Comparison of ENCODE assay signal across 8 cellular contexts in the genomic region with DNA sequence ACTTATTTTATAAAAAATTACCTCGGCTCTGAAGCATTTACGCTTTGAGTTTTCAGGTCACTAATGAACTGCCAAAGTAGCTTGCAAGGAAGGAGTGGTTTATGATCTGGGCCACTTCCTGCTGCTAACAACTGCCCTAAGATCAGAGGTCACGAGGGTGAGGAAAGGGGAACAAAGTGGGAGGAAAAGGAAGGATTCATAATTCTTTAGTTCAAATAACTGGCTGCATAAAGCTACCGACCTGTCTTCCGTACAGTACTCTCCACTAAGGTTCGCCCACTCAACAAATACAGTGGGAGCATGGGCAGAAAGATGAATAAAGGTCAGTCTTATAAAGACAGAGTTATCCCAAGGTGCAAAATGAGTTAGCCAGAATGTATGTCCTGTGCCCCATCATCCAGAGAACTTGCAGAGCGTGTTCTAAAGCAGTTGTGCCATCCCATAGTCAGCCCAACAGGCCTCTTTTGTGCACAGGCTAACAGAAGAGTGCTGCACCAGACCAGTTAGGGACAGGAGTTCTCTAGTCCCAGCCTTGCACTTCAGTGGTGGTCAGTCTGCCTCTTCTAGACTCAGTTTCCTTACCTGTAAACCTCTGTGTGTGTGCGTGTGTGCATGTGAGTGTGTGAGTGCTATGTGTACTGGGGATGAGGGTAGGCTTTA.
DNase-seq lines count a peak whose midpoint lies in the region; ATAC-seq lines count a peak whose summit lies in the region.

No MANE protein-coding gene starts in this region.

- no peak for DNase-seq in activated T-helper 1 cell treated with anti-CD3 and anti-CD28 coated beads, Interleukin-12 subunit alpha, Interleukin-12 subunit beta, Interleukin-2, Interleukin-4 antibody, amounts not matched to agents 30 ng/mL and 10 ng/mL and 1 ng/mL, durations not matched to agents 14 hours and 24 hours and 36 hours (ENCODE audit: low spot score)
- DNase-seq in memory B cell (ENCODE audit: low spot score in 2 of 2) (no peak), NCI-H146 treated with DMSO at 0.1 percent for 48 hours (lab: John Stamatoyannopoulos, UW; ENCODE audit: unreplicated experiment) (no peak), NCI-H82 treated with DMSO at 0.1 percent for 48 hours (lab: John Stamatoyannopoulos, UW; ENCODE audit: unreplicated experiment) (no peak), NCI-H2196 treated with DMSO at 0.1 percent for 48 hours (lab: John Stamatoyannopoulos, UW; ENCODE audit: unreplicated experiment) (no peak)
- DNase-seq in stimulated activated CD4-positive, alpha-beta T cell treated with anti-CD3 and anti-CD28 coated beads, Interleukin-15, amount 100 ng/mL, for 24 hours, result no peak

- peaks cover 40% of the 10 kb centered on the region for H3K4me1 Mint-ChIP-seq in activated T-helper 1 cell treated with anti-CD3 and anti-CD28 coated beads, Interleukin-12 subunit alpha, Interleukin-12 subunit beta, Interleukin-2, Interleukin-4 antibody, amounts not matched to agents 30 ng/mL and 10 ng/mL and 1 ng/mL, durations not matched to agents 14 hours and 24 hours and 36 hours (ENCODE audit: low read depth)
- peaks cover 24% of the 10 kb centered on the region for H3K4me1 Mint-ChIP-seq in memory B cell

- intact Hi-C loops in activated T-helper 1 cell treated with anti-CD3 and anti-CD28 coated beads, Interleukin-12 subunit alpha, Interleukin-12 subunit beta, Interleukin-2, Interleukin-4 antibody, amounts not matched to agents 30 ng/mL and 10 ng/mL and 1 ng/mL, durations not matched to agents 14 hours and 24 hours and 36 hours (cut with micrococcal nuclease), result loop anchor here (1.0 to 2.0 kb wide), 4 partner anchors 25 to 66 kb away; partner anchors contain the start of gene CREB3L2

- H3K36me3 Mint-ChIP-seq in activated T-helper 1 cell treated with anti-CD3 and anti-CD28 coated beads, Interleukin-12 subunit alpha, Interleukin-12 subunit beta, Interleukin-2, Interleukin-4 antibody, amounts not matched to agents 30 ng/mL and 10 ng/mL and 1 ng/mL, durations not matched to agents 14 hours and 24 hours and 36 hours (ENCODE audit: low read depth), result peaks cover 8% of the 10 kb centered on the region
- peaks cover 4% of the 10 kb centered on the region for H3K36me3 Mint-ChIP-seq in memory B cell

- H3K27ac ChIP-seq in BLaER1 treated with 17β-estradiol and CSF1 and Interleukin-3, amounts not matched to agents 10 nM and 100 nM, result peak overlapping the region in 8 of 11 experiments; percentile 6 to 54 (median 42); a peak in 15 of 22 replicates

- no peak overlapping the region for H3K9ac ChIP-seq in BLaER1 treated with 17β-estradiol and CSF1 and Interleukin-3, amounts not matched to agents 10 nM and 100 nM

- no peaks in the 10 kb centered on the region for H3K27me3 Mint-ChIP-seq in activated T-helper 1 cell treated with anti-CD3 and anti-CD28 coated beads, Interleukin-12 subunit alpha, Interleukin-12 subunit beta, Interleukin-2, Interleukin-4 antibody, amounts not matched to agents 30 ng/mL and 10 ng/mL and 1 ng/mL, durations not matched to agents 14 hours and 24 hours and 36 hours (ENCODE audit: insufficient read depth)
- no peaks in the 10 kb centered on the region for H3K27me3 Mint-ChIP-seq in memory B cell

- peak overlapping the region in 5 of 10 experiments; percentile 18 to 37 (median 33); a peak in 5 of 20 replicates for H3K4me3 ChIP-seq in BLaER1 treated with 17β-estradiol and CSF1 and Interleukin-3, amounts not matched to agents 10 nM and 100 nM

- peaks cover 0 to 8% (median 0%) of the 10 kb centered on the region in 11 experiments; a peak in 3 of 22 replicates for H3K9me3 ChIP-seq in BLaER1 treated with 17β-estradiol and CSF1 and Interleukin-3, amounts not matched to agents 10 nM and 100 nM (replicated peaks in 1 of 11)

- peaks cover 26 to 56% (median 49%) of the 10 kb centered on the region in 10 experiments for H3K4me1 ChIP-seq in BLaER1 treated with 17β-estradiol and CSF1 and Interleukin-3, amounts not matched to agents 10 nM and 100 nM

- H3K36me3 ChIP-seq in BLaER1 treated with 17β-estradiol and CSF1 and Interleukin-3, amounts not matched to agents 10 nM and 100 nM, result peaks cover 0 to 9% (median 0%) of the 10 kb centered on the region in 11 experiments; a peak in 2 of 22 replicates

- no peaks in the 10 kb centered on the region for H3K9me3 Mint-ChIP-seq in activated T-helper 1 cell treated with anti-CD3 and anti-CD28 coated beads, Interleukin-12 subunit alpha, Interleukin-12 subunit beta, Interleukin-2, Interleukin-4 antibody, amounts not matched to agents 30 ng/mL and 10 ng/mL and 1 ng/mL, durations not matched to agents 14 hours and 24 hours and 36 hours
- H3K9me3 Mint-ChIP-seq in memory B cell, result no peaks in the 10 kb centered on the region

- no peaks in the 10 kb centered on the region for H3K27me3 ChIP-seq in BLaER1 treated with 17β-estradiol and CSF1 and Interleukin-3, amounts not matched to agents 10 nM and 100 nM

- ATAC-seq in HG02642 (IDR thresholded peaks at IDR 0.05; ENCODE audit: poor library complexity, unreplicated experiment) (peak; percentile 35), memory B cell (ENCODE audit: low read depth) (no peak)

- H4K20me1 ChIP-seq in BLaER1 treated with 17β-estradiol and CSF1 and Interleukin-3, amounts not matched to agents 10 nM and 100 nM, result no peaks in the 10 kb centered on the region; a peak in 1 of 22 replicates

- peak overlapping the region; percentile 63 for H3K4me3 Mint-ChIP-seq in activated T-helper 1 cell treated with anti-CD3 and anti-CD28 coated beads, Interleukin-12 subunit alpha, Interleukin-12 subunit beta, Interleukin-2, Interleukin-4 antibody, amounts not matched to agents 30 ng/mL and 10 ng/mL and 1 ng/mL, durations not matched to agents 14 hours and 24 hours and 36 hours
- H3K4me3 Mint-ChIP-seq in memory B cell, result peak overlapping the region; percentile 57

- H3K27ac Mint-ChIP-seq in activated T-helper 1 cell treated with anti-CD3 and anti-CD28 coated beads, Interleukin-12 subunit alpha, Interleukin-12 subunit beta, Interleukin-2, Interleukin-4 antibody, amounts not matched to agents 30 ng/mL and 10 ng/mL and 1 ng/mL, durations not matched to agents 14 hours and 24 hours and 36 hours, result peak overlapping the region; percentile 66
- peak overlapping the region; percentile 87 for H3K27ac Mint-ChIP-seq in memory B cell

- peak overlapping the region; percentile 51 to 82 (median 75) for H3K4me2 ChIP-seq in BLaER1 treated with 17β-estradiol and CSF1 and Interleukin-3, amounts not matched to agents 10 nM and 100 nM
